9 cellular contexts compared by ENCODE assay signal in genomic region chr10:16520900-16521299, GRCh38. TPM values are rescaled to one million over a fixed set of nuclear protein-coding genes. Genes with fewer than 3 reads are reported as not detected.
DNase-seq lines count a peak whose midpoint lies in the region; ATAC-seq and TF ChIP-seq lines count a peak whose summit lies in the region.
"Had no signal": no experiment of that assay in that cellular context is flagged by ENCODE, and none has a peak within 500 bp of the region (broad histone marks: within the 10 kb centered on the region; RNA-seq: fewer than 3 reads in every experiment).

No MANE protein-coding gene starts in this region.

- intact Hi-C loops in PC-3 (cut with micrococcal nuclease): no loop called here
- intact Hi-C loops in lower lobe of right lung (cut with DNase I): no loop called here

- no peak overlapping the region for H2AFZ ChIP-seq in PC-3 (ENCODE audit: low read length)

- peaks cover 57% of the 10 kb centered on the region for H3K27me3 Mint-ChIP-seq in chondrocyte (ENCODE audit: low read depth)

- POLR2A ChIA-PET in PC-3 (lab: Charles Lee; ENCODE audit: unreplicated experiment): no interaction called here

- peak overlapping the region; percentile 76 for H3K4me2 ChIP-seq in PC-3 (ENCODE audit: low read length)
- H3K4me2 ChIP-seq: A549 had no signal

- WGBS in thymus: 2% methylated on average over 39 of the region's 39 CpGs

- no peaks in the 10 kb centered on the region for H4K20me1 ChIP-seq in PC-3 (ENCODE audit: low read length)

- H3K4me3 ChIP-seq in PC-3 (ENCODE audit: low read length) (peak overlapping the region; percentile 43), lower lobe of right lung (peak overlapping the region; percentile 51), thymus (ENCODE audit: low read length) (peak overlapping the region; percentile 49)
- H3K4me3 ChIP-seq: A549 had no signal

- no peaks in the 10 kb centered on the region for H3K9me2 ChIP-seq in PC-3 (replicated peaks; ENCODE audit: low read length)

- H3K9me3 ChIP-seq in PC-3 (ENCODE audit: low read length) (no peaks in the 10 kb centered on the region), lower lobe of right lung (no peaks in the 10 kb centered on the region), thymus (ENCODE audit: control insufficient read depth) (no peaks in the 10 kb centered on the region)
- H3K9me3 ChIP-seq: A549 had no signal

- no peaks in the 10 kb centered on the region for H3K36me3 ChIP-seq in PC-3 (ENCODE audit: low read depth, low read length)
- no peaks in the 10 kb centered on the region for H3K36me3 ChIP-seq in lower lobe of right lung
- H3K36me3 ChIP-seq in thymus (ENCODE audit: control insufficient read depth, insufficient read depth): no peaks in the 10 kb centered on the region

- H3K4me3 Mint-ChIP-seq in chondrocyte (ENCODE audit: unreplicated experiment): peak overlapping the region; percentile 60

- no peak overlapping the region for H3K27ac Mint-ChIP-seq in chondrocyte (ENCODE audit: unreplicated experiment)

- H3K36me3 Mint-ChIP-seq in chondrocyte (ENCODE audit: low read depth): peaks cover 2% of the 10 kb centered on the region

- H3K79me2 ChIP-seq in PC-3 (ENCODE audit: low read length): no peaks in the 10 kb centered on the region

- BruUV-seq in PC-3 (replicated peaks; lab: Mats Ljungman, UMichigan): no TSS peak

- H3K4me1 Mint-ChIP-seq in chondrocyte (ENCODE audit: low read depth): peaks cover 16% of the 10 kb centered on the region

- CTCF ChIA-PET in PC-3 (lab: Charles Lee): interaction anchor here (0.7 kb wide), 1 partner anchor 656 kb away, joined by 3 read pairs; no protein-coding TSS in a partner anchor

- H3K27me3 ChIP-seq in PC-3 (ENCODE audit: low read length) (peaks cover 6% of the 10 kb centered on the region; the same call in 1 of the 2 replicates), lower lobe of right lung (ENCODE audit: low read depth) (peaks cover 36% of the 10 kb centered on the region), thymus (ENCODE audit: control insufficient read depth, insufficient read depth) (peaks cover 27% of the 10 kb centered on the region)

- ATAC-seq in HG02588 (IDR thresholded peaks at IDR 0.05; ENCODE audit: unreplicated experiment): peak; percentile 43
- ATAC-seq in PC-3: peak; percentile 78
- ATAC-seq in lower lobe of right lung: peak; percentile 33 to 43
- ATAC-seq: A549 had no signal

- TF ChIP-seq CTCF in PC-3 (conservative IDR thresholded peaks at IDR 0.05; ENCODE audit: low read depth, low read length) (peak; percentile 23; the same call in 1 of the 2 replicates), chondrocyte (IDR thresholded peaks at IDR 0.05) (peak; percentile 70), lower lobe of right lung (IDR thresholded peaks at IDR 0.05) (no peak)

- no peaks in the 10 kb centered on the region for H3K9me3 Mint-ChIP-seq in chondrocyte (ENCODE audit: low read depth)

- H3K27ac ChIP-seq in PC-3 (ENCODE audit: low read length): no peak overlapping the region
- H3K27ac ChIP-seq in lower lobe of right lung: no peak overlapping the region
- no peak overlapping the region for H3K27ac ChIP-seq in thymus (ENCODE audit: low read depth)
- H3K27ac ChIP-seq: A549 had no signal

- no peak overlapping the region for H3K9ac ChIP-seq in PC-3 (ENCODE audit: low read length)

- DNase-seq in DMS153 (lab: John Stamatoyannopoulos, UW) (peak; percentile 11), DMS153 treated with DMSO at 0.1 percent for 48 hours (lab: John Stamatoyannopoulos, UW; ENCODE audit: unreplicated experiment) (no peak), PC-3 (peak; percentile 1), chondrocyte (ENCODE audit: low spot score) (peak; percentile 83), lower lobe of right lung (no peak), SKM-1 (lab: John Stamatoyannopoulos, UW; ENCODE audit: unreplicated experiment) (no peak)

- H3K4me1 ChIP-seq in PC-3 (ENCODE audit: insufficient read depth, low read length): no peaks in the 10 kb centered on the region
- H3K4me1 ChIP-seq in lower lobe of right lung: peaks cover 27% of the 10 kb centered on the region
- peaks cover 7% of the 10 kb centered on the region for H3K4me1 ChIP-seq in thymus (ENCODE audit: control insufficient read depth, insufficient read depth, low read length)
- H3K4me1 ChIP-seq: A549 had no signal

- H3F3A ChIP-seq in PC-3 (ENCODE audit: low read length, unreplicated experiment): no peaks in the 10 kb centered on the region

RNA-seq across cellular contexts. Expression of gene C1QL3, which starts 0.8 kb away (rescaled TPM):
- total RNA-seq in PC-3 (2014; rRNA removed) (0.12 TPM in 1 of 2 replicates, not detected in the other), chondrocyte (0.13 TPM in 1 of 3 replicates, not detected in the others), lower lobe of right lung (not detected)
- 0.05 TPM for polyA plus RNA-seq in thymus
- polyA plus RNA-seq: A549 had no signal

Comparison
In these comparisons a context has a peak if more than half of its experiments do, and no peak if none do; other contexts are left out.
1. DNase-seq: peak in DMS153 (single experiment), PC-3 (single experiment) and chondrocyte (single experiment); none in DMS153 treated with DMSO at 0.1 percent for 48 hours (single experiment), lower lobe of right lung (single experiment) and SKM-1 (single experiment).
2. Peak in every context shown above with its lines, with median percentiles within 50 percentile points of each other: ATAC-seq and H3K4me3 ChIP-seq.